In genomic region chr3:139121513-139122220, GRCh38 we compare ENCODE assay signal across 17 cellular contexts.
A peak's percentile ranks its signal among the peaks of the same experiment; 100 is the strongest.
DNase-seq lines count a peak whose midpoint lies in the region; ATAC-seq, FAIRE-seq and TF ChIP-seq lines count a peak whose summit lies in the region.
"Had no signal": no experiment of that assay in that cellular context is flagged by ENCODE, and none has a peak within 500 bp of the region (broad histone marks: within the 10 kb centered on the region; RNA-seq: fewer than 3 reads in every experiment).

No MANE protein-coding gene starts in this region.

- peak overlapping the region; percentile 43 to 80 (median 74) for H3K27ac ChIP-seq in right lobe of liver
- peak overlapping the region; percentile 17 for H3K27ac ChIP-seq in vagina
- H3K27ac ChIP-seq: PC-9, tibial nerve had no signal

- TF ChIP-seq CTCF in bronchial epithelial cell (IDR thresholded peaks at IDR 0.05; ENCODE audit: insufficient read depth, low read length, severe bottlenecking) (no peak), right lobe of liver (IDR thresholded peaks at IDR 0.05) (no peak), vagina (IDR thresholded peaks at IDR 0.05) (no peak), Calu3 (IDR thresholded peaks at IDR 0.05; ENCODE audit: unreplicated experiment) (no peak)

- no peak overlapping the region for H3K4me3 ChIP-seq in bronchial epithelial cell (ENCODE audit: low read depth, low read length)
- no peak overlapping the region for H3K4me3 ChIP-seq in right lobe of liver
- H3K4me3 ChIP-seq in vagina = no peak overlapping the region
- H3K4me3 ChIP-seq: MG63, PC-9, tibial nerve had no signal

- H3K9me3 ChIP-seq in right lobe of liver = no peaks in the 10 kb centered on the region
- no peaks in the 10 kb centered on the region for H3K9me3 ChIP-seq in vagina
- H3K9me3 ChIP-seq: MG63, tibial nerve had no signal

- no TSS peak for BruUV-seq in Calu3 (replicated peaks; lab: Mats Ljungman, UMichigan)

- H3K27me3 ChIP-seq in bronchial epithelial cell (ENCODE audit: control insufficient read depth, insufficient read depth, low read length) (no peaks in the 10 kb centered on the region), right lobe of liver (no peaks in the 10 kb centered on the region), vagina (no peaks in the 10 kb centered on the region)
- H3K27me3 ChIP-seq: MG63, tibial nerve had no signal

- H3K27ac Mint-ChIP-seq in activated CD4-positive, alpha-beta T cell treated with anti-CD3 and anti-CD28 coated beads, Interleukin-2, amount 10 ng/mL, durations not matched to agents 24 days and 14 days = no peak overlapping the region
- no peak overlapping the region for H3K27ac Mint-ChIP-seq in activated CD4-positive, alpha-beta T cell treated with anti-CD3 and anti-CD28 coated beads, Interleukin-2, amount 10 ng/mL, durations not matched to agents 7 days and 5 days
- H3K27ac Mint-ChIP-seq in Calu3 (ENCODE audit: unreplicated experiment) = no peak overlapping the region
- H3K27ac Mint-ChIP-seq: nephron progenitor cell, T-helper 17 cell had no signal

- H3K9me3 Mint-ChIP-seq in activated CD4-positive, alpha-beta T cell treated with anti-CD3 and anti-CD28 coated beads, Interleukin-2, amount 10 ng/mL, durations not matched to agents 24 days and 14 days = no peaks in the 10 kb centered on the region
- H3K9me3 Mint-ChIP-seq in activated CD4-positive, alpha-beta T cell treated with anti-CD3 and anti-CD28 coated beads, Interleukin-2, amount 10 ng/mL, durations not matched to agents 7 days and 5 days = no peaks in the 10 kb centered on the region
- no peaks in the 10 kb centered on the region for H3K9me3 Mint-ChIP-seq in Calu3 (ENCODE audit: low read depth, unreplicated experiment)
- H3K9me3 Mint-ChIP-seq: nephron progenitor cell had no signal

- no peaks in the 10 kb centered on the region for H3K36me3 Mint-ChIP-seq in activated CD4-positive, alpha-beta T cell treated with anti-CD3 and anti-CD28 coated beads, Interleukin-2, amount 10 ng/mL, durations not matched to agents 24 days and 14 days (ENCODE audit: low read depth)
- H3K36me3 Mint-ChIP-seq in activated CD4-positive, alpha-beta T cell treated with anti-CD3 and anti-CD28 coated beads, Interleukin-2, amount 10 ng/mL, durations not matched to agents 7 days and 5 days (ENCODE audit: low read depth) = no peaks in the 10 kb centered on the region
- no peaks in the 10 kb centered on the region for H3K36me3 Mint-ChIP-seq in Calu3 (ENCODE audit: insufficient read depth, unreplicated experiment)

- no peaks in the 10 kb centered on the region for H3K36me3 ChIP-seq in bronchial epithelial cell (ENCODE audit: control insufficient read depth, insufficient read depth, low read length)
- no peaks in the 10 kb centered on the region for H3K36me3 ChIP-seq in right lobe of liver
- no peaks in the 10 kb centered on the region for H3K36me3 ChIP-seq in vagina
- H3K36me3 ChIP-seq: MG63, tibial nerve had no signal

- FAIRE-seq in bronchial epithelial cell (lab: Jason Lieb, UNC) = no peak
- FAIRE-seq: colon had no signal

- TF ChIP-seq POLR2A in right lobe of liver (IDR thresholded peaks at IDR 0.05) (no peak), vagina (IDR thresholded peaks at IDR 0.05) (no peak)

- POLR2A ChIA-PET in activated CD4-positive, alpha-beta T cell treated with anti-CD3 and anti-CD28 coated beads, Interleukin-2, amount 10 ng/mL, durations not matched to agents 7 days and 5 days (lab: Charles Lee) = no interaction called here

- peak; percentile 88 to 93 (median 90) for ATAC-seq in right lobe of liver
- ATAC-seq: T-helper 17 cell had no signal

- CTCF ChIA-PET in activated CD4-positive, alpha-beta T cell treated with anti-CD3 and anti-CD28 coated beads, Interleukin-2, amount 10 ng/mL, durations not matched to agents 7 days and 5 days (lab: Charles Lee) = no interaction called here
- CTCF ChIA-PET in Calu3 (lab: Charles Lee) = interaction anchor here (0.6 to 2.4 kb wide), 4 partner anchors 10 to 732 kb away, joined by 3 to 12 read pairs (median 4); no protein-coding TSS in a partner anchor

- intact Hi-C loops in activated CD4-positive, alpha-beta T cell treated with anti-CD3 and anti-CD28 coated beads, Interleukin-2, amount 10 ng/mL, durations not matched to agents 24 days and 14 days (cut with micrococcal nuclease) = no loop called here
- intact Hi-C loops in right lobe of liver (cut with DNase I) = no loop called here
- intact Hi-C loops in vagina (cut with DNase I) = no loop called here
- intact Hi-C loops in Calu3 (cut with micrococcal nuclease; ENCODE audit: unreplicated experiment) = no loop called here

- no peaks in the 10 kb centered on the region for H3K27me3 Mint-ChIP-seq in activated CD4-positive, alpha-beta T cell treated with anti-CD3 and anti-CD28 coated beads, Interleukin-2, amount 10 ng/mL, durations not matched to agents 24 days and 14 days
- H3K27me3 Mint-ChIP-seq in activated CD4-positive, alpha-beta T cell treated with anti-CD3 and anti-CD28 coated beads, Interleukin-2, amount 10 ng/mL, durations not matched to agents 7 days and 5 days = no peaks in the 10 kb centered on the region
- H3K27me3 Mint-ChIP-seq in Calu3 (ENCODE audit: unreplicated experiment) = no peaks in the 10 kb centered on the region

- H3K4me1 ChIP-seq in right lobe of liver = peaks cover 0 to 25% (median 9%) of the 10 kb centered on the region in 4 donors
- peaks cover 4% of the 10 kb centered on the region for H3K4me1 ChIP-seq in vagina
- H3K4me1 ChIP-seq: tibial nerve had no signal

- DNase-seq in activated CD4-positive, alpha-beta T cell treated with anti-CD3 and anti-CD28 coated beads, Interleukin-2, amount 10 ng/mL, durations not matched to agents 24 days and 14 days = peak; percentile 37
- no peak for DNase-seq in activated CD4-positive, alpha-beta T cell treated with anti-CD3 and anti-CD28 coated beads, Interleukin-2, amount 10 ng/mL, durations not matched to agents 7 days and 5 days
- DNase-seq in bronchial epithelial cell (ENCODE audit: low read depth) (peak; percentile 45), right lobe of liver (peak; percentile 58 to 87 (median 78)), vagina (ENCODE audit: extremely low spot score in 2 of 2) (peak in 1 of 2 donors; percentile 52), NCI-H69 (lab: John Stamatoyannopoulos, UW) (no peak), Calu3 (no peak), amniotic stem cell (lab: John Stamatoyannopoulos, UW) (no peak)
- DNase-seq: activated naive CD4-positive, alpha-beta T cell treated with anti-CD3 and anti-CD28 coated beads, Interleukin-2, amount 50 U/mL, for 16 hours; DMS 273 treated with DMSO at 0.1 percent for 48 hours; MG63; NCI-H446 treated with DMSO at 0.1 percent for 48 hours; nephron progenitor cell; PC-9; T-helper 17 cell had no signal

- 12% methylated on average over 6 of the region's 8 CpGs for WGBS in right lobe of liver (ENCODE audit: insufficient coverage, low coverage, low lambda C conversion rate, missing lambda C conversion rate)

- H3K4me3 Mint-ChIP-seq in activated CD4-positive, alpha-beta T cell treated with anti-CD3 and anti-CD28 coated beads, Interleukin-2, amount 10 ng/mL, durations not matched to agents 24 days and 14 days = no peak overlapping the region
- no peak overlapping the region for H3K4me3 Mint-ChIP-seq in activated CD4-positive, alpha-beta T cell treated with anti-CD3 and anti-CD28 coated beads, Interleukin-2, amount 10 ng/mL, durations not matched to agents 7 days and 5 days
- H3K4me3 Mint-ChIP-seq in Calu3 (ENCODE audit: low read depth, unreplicated experiment) = no peak overlapping the region
- H3K4me3 Mint-ChIP-seq: nephron progenitor cell, T-helper 17 cell had no signal

- no peaks in the 10 kb centered on the region for H3K4me1 Mint-ChIP-seq in activated CD4-positive, alpha-beta T cell treated with anti-CD3 and anti-CD28 coated beads, Interleukin-2, amount 10 ng/mL, durations not matched to agents 24 days and 14 days
- no peaks in the 10 kb centered on the region for H3K4me1 Mint-ChIP-seq in activated CD4-positive, alpha-beta T cell treated with anti-CD3 and anti-CD28 coated beads, Interleukin-2, amount 10 ng/mL, durations not matched to agents 7 days and 5 days
- peaks cover 21% of the 10 kb centered on the region for H3K4me1 Mint-ChIP-seq in Calu3 (ENCODE audit: low read depth, unreplicated experiment)
- H3K4me1 Mint-ChIP-seq: T-helper 17 cell had no signal

Comparison
In these comparisons a context has a peak if more than half of its experiments do, and no peak if none do; other contexts are left out.
1. DNase-seq: peak in activated CD4-positive, alpha-beta T cell treated with anti-CD3 and anti-CD28 coated beads, Interleukin-2, amount 10 ng/mL, durations not matched to agents 24 days and 14 days (single experiment), bronchial epithelial cell (single experiment) and right lobe of liver (3 of 3); none in activated CD4-positive, alpha-beta T cell treated with anti-CD3 and anti-CD28 coated beads, Interleukin-2, amount 10 ng/mL, durations not matched to agents 7 days and 5 days (single experiment), NCI-H69 (single experiment), Calu3 (single experiment) and amniotic stem cell (single experiment).